ENCODE assay signal across 39 cellular contexts in genomic region chr6:121263742-121264141, GRCh38.
"Had no signal": no experiment of that assay in that cellular context is flagged by ENCODE, and none has a peak within 500 bp of the region (broad histone marks: within the 10 kb centered on the region; RNA-seq: fewer than 3 reads in every experiment).

No MANE protein-coding gene starts in this region.

- H3K4me3 Mint-ChIP-seq: activated naive CD4-positive, alpha-beta T cell treated with anti-CD3 and anti-CD28 coated beads for 36 hours; activated naive CD4-positive, alpha-beta T cell treated with anti-CD3 and anti-CD28 coated beads, Interleukin-2, amount 10 ng/mL, durations not matched to agents 7 days and 5 days; activated naive CD4-positive, alpha-beta T cell treated with anti-CD3 and anti-CD28 coated beads, Interleukin-2, amount 50 U/mL, for 24 hours; activated naive CD8-positive, alpha-beta T cell treated with anti-CD3 and anti-CD28 coated beads for 36 hours; activated naive CD8-positive, alpha-beta T cell treated with anti-CD3 and anti-CD28 coated beads, Interleukin-2, amount 10 ng/mL, durations not matched to agents 7 days and 5 days; activated T-cell treated with anti-CD3 and anti-CD28 coated beads, Interleukin-2, amount 50 U/mL, for 24 hours; activated T-cell treated with anti-CD3 and anti-CD28 coated beads, Interleukin-2, amount 50 U/mL, for 4 hours; activated T-cell treated with anti-CD3 and anti-CD28 coated beads, Interleukin-2, amount 50 U/mL, for 72 hours; activated T-helper 1 cell treated with anti-CD3 and anti-CD28 coated beads, Interleukin-12 subunit alpha, Interleukin-12 subunit beta, Interleukin-2, Interleukin-4 antibody, amounts not matched to agents 30 ng/mL and 10 ng/mL and 1 ng/mL, durations not matched to agents 14 hours and 24 hours and 36 hours; activated T-helper 17 cell treated with anti-CD3 and anti-CD28 coated beads, Interleukin-2, amount 50 U/mL, for 72 hours; brain; central memory CD8-positive, alpha-beta T cell had no signal

- H3K27me3 Mint-ChIP-seq: activated naive CD4-positive, alpha-beta T cell treated with anti-CD3 and anti-CD28 coated beads, Interleukin-2, amount 10 ng/mL, durations not matched to agents 7 days and 5 days; activated naive CD4-positive, alpha-beta T cell treated with anti-CD3 and anti-CD28 coated beads, Interleukin-2, amount 50 U/mL, for 24 hours; activated naive CD8-positive, alpha-beta T cell treated with anti-CD3 and anti-CD28 coated beads for 36 hours; activated naive CD8-positive, alpha-beta T cell treated with anti-CD3 and anti-CD28 coated beads, Interleukin-2, amount 10 ng/mL, durations not matched to agents 7 days and 5 days; activated T-cell treated with anti-CD3 and anti-CD28 coated beads, Interleukin-2, amount 50 U/mL, for 24 hours; activated T-helper 17 cell treated with anti-CD3 and anti-CD28 coated beads, Interleukin-2, amount 50 U/mL, for 72 hours; central memory CD8-positive, alpha-beta T cell had no signal

- H3K27ac ChIP-seq: adrenal gland, ascending aorta, body of pancreas, brain microvascular endothelial cell, breast epithelium, cardiac muscle cell had no signal

- H3K27me3 ChIP-seq: adrenal gland, ascending aorta, body of pancreas, brain microvascular endothelial cell, breast epithelium, cardiac muscle cell had no signal

- H3K4me3 ChIP-seq: adrenal gland, ascending aorta, body of pancreas, breast epithelium, cardiac muscle cell had no signal

- H3K27ac Mint-ChIP-seq: activated naive CD4-positive, alpha-beta T cell treated with anti-CD3 and anti-CD28 coated beads for 36 hours; activated naive CD4-positive, alpha-beta T cell treated with anti-CD3 and anti-CD28 coated beads, Interleukin-2, amount 10 ng/mL, durations not matched to agents 7 days and 5 days; activated naive CD4-positive, alpha-beta T cell treated with anti-CD3 and anti-CD28 coated beads, Interleukin-2, amount 50 U/mL, for 24 hours; activated naive CD8-positive, alpha-beta T cell treated with anti-CD3 and anti-CD28 coated beads for 36 hours; activated naive CD8-positive, alpha-beta T cell treated with anti-CD3 and anti-CD28 coated beads, Interleukin-2, amount 10 ng/mL, durations not matched to agents 7 days and 5 days; activated T-cell treated with anti-CD3 and anti-CD28 coated beads, Interleukin-2, amount 50 U/mL, for 24 hours; activated T-cell treated with anti-CD3 and anti-CD28 coated beads, Interleukin-2, amount 50 U/mL, for 72 hours; activated T-helper 1 cell treated with anti-CD3 and anti-CD28 coated beads, Interleukin-12 subunit alpha, Interleukin-12 subunit beta, Interleukin-2, Interleukin-4 antibody, amounts not matched to agents 30 ng/mL and 10 ng/mL and 1 ng/mL, durations not matched to agents 14 hours and 24 hours and 36 hours; activated T-helper 17 cell treated with anti-CD3 and anti-CD28 coated beads, Interleukin-2, amount 50 U/mL, for 72 hours; activated T-helper 2 cell treated with anti-CD3 and anti-CD28 coated beads, Interferon-gamma antibody, Interleukin-2, Interleukin-4, amounts not matched to agents 10 μg/mL and 5 μg/mL and 100 μg/mL, durations not matched to agents 14 hours and 24 hours and 36 hours; brain had no signal

- H3K4me1 Mint-ChIP-seq: activated naive CD4-positive, alpha-beta T cell treated with anti-CD3 and anti-CD28 coated beads, Interleukin-2, amount 10 ng/mL, durations not matched to agents 7 days and 5 days; activated naive CD4-positive, alpha-beta T cell treated with anti-CD3 and anti-CD28 coated beads, Interleukin-2, amount 50 U/mL, for 24 hours; activated naive CD8-positive, alpha-beta T cell treated with anti-CD3 and anti-CD28 coated beads for 36 hours; activated naive CD8-positive, alpha-beta T cell treated with anti-CD3 and anti-CD28 coated beads, Interleukin-2, amount 10 ng/mL, durations not matched to agents 7 days and 5 days; activated T-helper 17 cell treated with anti-CD3 and anti-CD28 coated beads, Interleukin-2, amount 50 U/mL, for 72 hours; brain had no signal

- H3K4me1 ChIP-seq: adrenal gland, ascending aorta, body of pancreas, breast epithelium had no signal

- FAIRE-seq: astrocyte, bronchial epithelial cell had no signal

- H3K36me3 ChIP-seq: adrenal gland, ascending aorta, brain microvascular endothelial cell, breast epithelium, cardiac muscle cell had no signal

- DNase-seq: activated effector memory CD4-positive, alpha-beta T cell treated with anti-CD3 and anti-CD28 coated beads, Interleukin-2, amount 50 U/mL, for 16 hours; activated effector memory CD4-positive, alpha-beta T cell treated with Interleukin-2 at 50 U/mL for 16 hours; activated gamma-delta T cell; activated gamma-delta T cell treated with Interleukin-2 at 50 U/mL for 16 hours; activated naive CD4-positive, alpha-beta T cell; activated naive CD4-positive, alpha-beta T cell treated with anti-CD3 and anti-CD28 coated beads for 36 hours; activated naive CD4-positive, alpha-beta T cell treated with anti-CD3 and anti-CD28 coated beads, Interleukin-2, amount 10 ng/mL, durations not matched to agents 7 days and 5 days; activated naive CD4-positive, alpha-beta T cell treated with anti-CD3 and anti-CD28 coated beads, Interleukin-2, amount 50 U/mL, for 16 hours; activated naive CD4-positive, alpha-beta T cell treated with Interleukin-2 at 50 U/mL for 16 hours; activated naive CD8-positive, alpha-beta T cell treated with anti-CD3 and anti-CD28 coated beads for 36 hours; activated naive CD8-positive, alpha-beta T cell treated with anti-CD3 and anti-CD28 coated beads, Interleukin-2, amount 10 ng/mL, durations not matched to agents 7 days and 5 days; activated T-cell treated with anti-CD3 and anti-CD28 coated beads for 4 hours; activated T-cell treated with anti-CD3 and anti-CD28 coated beads, Interleukin-2, amount 50 U/mL, for 1 hour; activated T-cell treated with anti-CD3 and anti-CD28 coated beads, Interleukin-2, amount 50 U/mL, for 24 hours; activated T-cell treated with anti-CD3 and anti-CD28 coated beads, Interleukin-2, amount 50 U/mL, for 4 hours; activated T-cell treated with anti-CD3 and anti-CD28 coated beads, Interleukin-2, amount 50 U/mL, for 48 hours; activated T-cell treated with anti-CD3 and anti-CD28 coated beads, Interleukin-2, amount 50 U/mL, for 72 hours; adrenal gland; amniotic stem cell; amygdala; anterior cingulate cortex; aorta; body of pancreas; brain microvascular endothelial cell; caudate nucleus; central memory CD4-positive, alpha-beta T cell; cerebellar nuclear complex had no signal

- ATAC-seq: activated naive CD4-positive, alpha-beta T cell treated with anti-CD3 and anti-CD28 coated beads, Interleukin-2, amount 50 U/mL, for 72 hours; activated T-cell treated with anti-CD3 and anti-CD28 coated beads, Interleukin-2, amount 50 U/mL, for 4 hours; activated T-cell treated with anti-CD3 and anti-CD28 coated beads, Interleukin-2, amount 50 U/mL, for 72 hours; activated T-helper 17 cell treated with anti-CD3 and anti-CD28 coated beads, Interleukin-2, amount 50 U/mL, for 72 hours; body of pancreas had no signal
